9 cellular contexts compared by ENCODE assay signal in genomic region chr17:48612456-48612853, GRCh38. TPM values are rescaled to one million over a fixed set of nuclear protein-coding genes. Genes with fewer than 3 reads are reported as not detected.
A peak's percentile ranks its signal among the peaks of the same experiment; 100 is the strongest.
DNase-seq lines count a peak whose midpoint lies in the region; ATAC-seq and TF ChIP-seq lines count a peak whose summit lies in the region.
"Had no signal": no experiment of that assay in that cellular context is flagged by ENCODE, and none has a peak within 500 bp of the region (broad histone marks: within the 10 kb centered on the region; RNA-seq: fewer than 3 reads in every experiment).

No MANE protein-coding gene starts in this region.

- no peak for TF ChIP-seq CTCF in nephron (IDR thresholded peaks at IDR 0.05; ENCODE audit: unreplicated experiment in 3 of 3)

- no peaks in the 10 kb centered on the region for H3K36me3 ChIP-seq in CD8-positive, alpha-beta memory T cell (ENCODE audit: insufficient read depth, low read length)
- H3K36me3 ChIP-seq: neutrophil had no signal

- H3K4me3 Mint-ChIP-seq in CD8-positive, alpha-beta memory T cell: peak overlapping the region; percentile 80 to 91 (median 86)
- H3K4me3 Mint-ChIP-seq in IgD-negative memory B cell: peak overlapping the region; percentile 74 to 94 (median 84)
- peak overlapping the region; percentile 94 to 98 (median 94) for H3K4me3 Mint-ChIP-seq in nephron

- H3K27me3 Mint-ChIP-seq in CD8-positive, alpha-beta memory T cell: peaks cover 75 to 83% of the 10 kb centered on the region in 2 donors
- H3K27me3 Mint-ChIP-seq in IgD-negative memory B cell (peaks cover 49% of the 10 kb centered on the region), nephron (ENCODE audit: low read depth) (peaks cover 79% of the 10 kb centered on the region)

- POLR2A ChIA-PET in CD8-positive, alpha-beta memory T cell (lab: Charles Lee): interaction anchor here (0.7 kb wide), 3 partner anchors 11 to 35 kb away, joined by 3 read pairs; no protein-coding TSS in a partner anchor

- peaks cover 38 to 62% (median 53%) of the 10 kb centered on the region in 3 donors for H3K4me1 Mint-ChIP-seq in CD8-positive, alpha-beta memory T cell
- H3K4me1 Mint-ChIP-seq in IgD-negative memory B cell (peaks cover 15 to 21% (median 15%) of the 10 kb centered on the region in 3 donors), nephron (peaks cover 55% of the 10 kb centered on the region)

- no peak overlapping the region for H3K27ac ChIP-seq in CD8-positive, alpha-beta memory T cell (ENCODE audit: low read depth, low read length)
- H3K27ac ChIP-seq: neutrophil had no signal

- no peak for ATAC-seq in GM21447 (IDR thresholded peaks at IDR 0.05; ENCODE audit: unreplicated experiment)

- H3K9me3 ChIP-seq in CD8-positive, alpha-beta memory T cell (ENCODE audit: low read length): no peaks in the 10 kb centered on the region
- H3K9me3 ChIP-seq: neutrophil had no signal

- H3K4me1 ChIP-seq in CD8-positive, alpha-beta memory T cell (ENCODE audit: insufficient read depth, low read length): peaks cover 48% of the 10 kb centered on the region

- H3K4me3 ChIP-seq in CD8-positive, alpha-beta memory T cell (ENCODE audit: low read length): peak overlapping the region; percentile 62

- no peak for DNase-seq in CD8-positive, alpha-beta memory T cell
- peak; percentile 64 for DNase-seq in amniotic epithelial cell (ENCODE audit: low read depth)
- no peak for DNase-seq in SKM-1 treated with dmso at 0.1 percent for 144 hours (lab: John Stamatoyannopoulos, UW; ENCODE audit: unreplicated experiment)
- DNase-seq in iPS-NIHi7 (ENCODE audit: extremely low spot score): no peak
- DNase-seq in activated CD4-positive, alpha-beta T cell treated with anti-CD3 and anti-CD28 coated beads, Interleukin-2, amount 50 U/mL, for 4 hours: no peak

- peaks cover 64% of the 10 kb centered on the region for H3K27me3 ChIP-seq in CD8-positive, alpha-beta memory T cell (ENCODE audit: insufficient read depth, low read length, poor library complexity, severe bottlenecking)

- H3K9me3 Mint-ChIP-seq in CD8-positive, alpha-beta memory T cell: peaks cover 0 to 4% (median 0%) of the 10 kb centered on the region in 5 donors
- H3K9me3 Mint-ChIP-seq in IgD-negative memory B cell (peaks cover 0 to 4% (median 0%) of the 10 kb centered on the region in 3 donors), nephron (no peaks in the 10 kb centered on the region)

- peaks cover 0 to 6% (median 2%) of the 10 kb centered on the region in 3 donors for H3K36me3 Mint-ChIP-seq in CD8-positive, alpha-beta memory T cell
- H3K36me3 Mint-ChIP-seq in IgD-negative memory B cell (peaks cover 4% of the 10 kb centered on the region), nephron (ENCODE audit: low read depth) (peaks cover 12% of the 10 kb centered on the region)

- CTCF ChIA-PET in CD8-positive, alpha-beta memory T cell (lab: Charles Lee): interaction anchor here (0.7 to 2.4 kb wide), 12 partner anchors 11 to 532 kb away, joined by 3 to 25 read pairs (median 3); partner anchors contain the start of gene HOXB9

- peak overlapping the region in 4 of 8 donors; percentile 3 to 72 (median 34) for H3K27ac Mint-ChIP-seq in CD8-positive, alpha-beta memory T cell
- peak overlapping the region in 1 of 3 donors; percentile 82 for H3K27ac Mint-ChIP-seq in IgD-negative memory B cell
- H3K27ac Mint-ChIP-seq in nephron: peak overlapping the region in 2 of 3 experiments; percentile 96 to 98

RNA-seq across cellular contexts. Expression of gene HOXB7, which starts 1.6 kb away (rescaled TPM):
- total RNA-seq in CD8-positive, alpha-beta memory T cell: under 1 TPM; 0.89 to 0.96 TPM
- 0.87 TPM for polyA plus RNA-seq in CD8-positive, alpha-beta memory T cell
- polyA plus RNA-seq in IgD-negative memory B cell: not detected

RNA-seq across cellular contexts. Expression of gene HOXB8, which starts 2.6 kb away (rescaled TPM):
- total RNA-seq in CD8-positive, alpha-beta memory T cell: not detected
- not detected for polyA plus RNA-seq in CD8-positive, alpha-beta memory T cell
- not detected for polyA plus RNA-seq in IgD-negative memory B cell

RNA-seq across cellular contexts. Expression of gene HOXB6, which starts 7.7 kb away (rescaled TPM):
- total RNA-seq in CD8-positive, alpha-beta memory T cell: under 1 TPM; 0.22 to 0.37 TPM
- polyA plus RNA-seq in CD8-positive, alpha-beta memory T cell: not detected
- not detected for polyA plus RNA-seq in IgD-negative memory B cell

RNA-seq across cellular contexts. Expression of gene HOXB9, which starts 13.7 kb away (rescaled TPM):
- 1 to 10 TPM; 2.0 to 2.6 TPM for total RNA-seq in CD8-positive, alpha-beta memory T cell
- not detected for polyA plus RNA-seq in CD8-positive, alpha-beta memory T cell
- not detected for polyA plus RNA-seq in IgD-negative memory B cell

RNA-seq across cellular contexts. Expression of gene HOXB5, which starts 18.9 kb away (rescaled TPM):
- total RNA-seq in CD8-positive, alpha-beta memory T cell: not detected
- polyA plus RNA-seq in CD8-positive, alpha-beta memory T cell: not detected
- not detected for polyA plus RNA-seq in IgD-negative memory B cell
